21 cellular contexts compared by ENCODE assay signal in the genomic region with DNA sequence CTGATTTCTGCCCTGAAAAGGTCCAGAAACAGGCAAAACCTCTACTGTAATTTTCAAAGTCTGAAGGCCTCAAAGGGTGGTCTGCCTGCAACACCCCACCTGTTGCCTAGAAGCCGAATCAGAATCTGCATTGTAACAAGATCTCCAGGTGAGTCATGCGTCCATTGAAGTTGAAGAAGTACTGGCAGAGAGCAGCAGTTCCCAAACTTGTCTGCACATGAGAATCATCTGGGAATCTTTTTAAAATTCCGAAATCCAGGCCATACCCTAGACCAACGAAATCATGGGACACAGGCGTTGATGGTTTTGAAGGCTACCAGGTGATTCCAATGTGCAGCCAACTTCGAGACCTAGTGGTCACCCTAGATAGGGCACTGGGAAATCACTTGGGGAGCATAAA. TPM values are rescaled to one million over a fixed set of nuclear protein-coding genes. Genes with fewer than 3 reads are reported as not detected.
"Had no signal": no experiment of that assay in that cellular context is flagged by ENCODE, and none has a peak within 500 bp of the region (broad histone marks: within the 10 kb centered on the region; RNA-seq: fewer than 3 reads in every experiment).

No MANE protein-coding gene starts in this region.

- ATAC-seq: activated CD8-positive, alpha-beta T cell treated with anti-CD3 and anti-CD28 coated beads, Interleukin-2, amount 10 ng/mL, durations not matched to agents 7 days and 5 days; WTC11 had no signal

- H3K4me2 ChIP-seq: KMS-11 had no signal

- H3K9me3 ChIP-seq: MG63 had no signal

- H3K36me3 Mint-ChIP-seq: activated naive CD4-positive, alpha-beta T cell treated with anti-CD3 and anti-CD28 coated beads, Interleukin-2, amount 50 U/mL, for 24 hours; WTC11 had no signal

- H3K4me3 ChIP-seq: MG63 had no signal

- H3K4me3 Mint-ChIP-seq: activated CD8-positive, alpha-beta T cell treated with anti-CD3 and anti-CD28 coated beads, Interleukin-2, amount 10 ng/mL, durations not matched to agents 7 days and 5 days; activated naive CD4-positive, alpha-beta T cell treated with anti-CD3 and anti-CD28 coated beads, Interleukin-2, amount 50 U/mL, for 24 hours; activated T-cell treated with anti-CD3 and anti-CD28 coated beads, Interleukin-2, amount 50 U/mL, for 24 hours; activated T-helper 1 cell treated with anti-CD3 and anti-CD28 coated beads, Interleukin-12 subunit alpha, Interleukin-12 subunit beta, Interleukin-2, Interleukin-4 antibody, amounts not matched to agents 30 ng/mL and 10 ng/mL and 1 ng/mL, durations not matched to agents 14 hours and 24 hours and 36 hours; central memory CD8-positive, alpha-beta T cell; T-helper 17 cell; WTC11 had no signal

- H3K36me3 ChIP-seq: MG63 had no signal

- FAIRE-seq: RCC 7860 had no signal

- H3K27ac ChIP-seq: KMS-11 had no signal

- DNase-seq: activated CD4-positive, alpha-beta T cell treated with anti-CD3 and anti-CD28 coated beads for 48 hours; activated CD4-positive, alpha-beta T cell treated with anti-CD3 and anti-CD28 coated beads, Interleukin-2, amount 50 U/mL, for 4 hours; activated CD4-positive, CD25-positive, alpha-beta regulatory T cell treated with anti-CD3 and anti-CD28 coated beads, Interleukin-2, amount 50 U/mL, for 72 hours; activated effector memory CD4-positive, alpha-beta T cell treated with Interleukin-2 at 50 U/mL for 16 hours; activated naive CD4-positive, alpha-beta T cell; activated T-cell treated with anti-CD3 and anti-CD28 coated beads, Interleukin-2, amount 50 U/mL, for 24 hours; aorta; MG63; NCI-H1105; NCI-H1436; NCI-H2029 treated with DMSO at 0.1 percent for 48 hours; NCI-H524; T-helper 17 cell; T-helper 9 cell had no signal

- H3K9ac ChIP-seq: KMS-11 had no signal

- H3K27ac Mint-ChIP-seq: activated CD8-positive, alpha-beta T cell treated with anti-CD3 and anti-CD28 coated beads, Interleukin-2, amount 10 ng/mL, durations not matched to agents 7 days and 5 days; activated naive CD4-positive, alpha-beta T cell treated with anti-CD3 and anti-CD28 coated beads, Interleukin-2, amount 50 U/mL, for 24 hours; activated T-cell treated with anti-CD3 and anti-CD28 coated beads, Interleukin-2, amount 50 U/mL, for 24 hours; activated T-helper 1 cell treated with anti-CD3 and anti-CD28 coated beads, Interleukin-12 subunit alpha, Interleukin-12 subunit beta, Interleukin-2, Interleukin-4 antibody, amounts not matched to agents 30 ng/mL and 10 ng/mL and 1 ng/mL, durations not matched to agents 14 hours and 24 hours and 36 hours; T-helper 17 cell; WTC11 had no signal

- H3K9me3 Mint-ChIP-seq: activated naive CD4-positive, alpha-beta T cell treated with anti-CD3 and anti-CD28 coated beads, Interleukin-2, amount 50 U/mL, for 24 hours; activated T-cell treated with anti-CD3 and anti-CD28 coated beads, Interleukin-2, amount 50 U/mL, for 24 hours; activated T-helper 1 cell treated with anti-CD3 and anti-CD28 coated beads, Interleukin-12 subunit alpha, Interleukin-12 subunit beta, Interleukin-2, Interleukin-4 antibody, amounts not matched to agents 30 ng/mL and 10 ng/mL and 1 ng/mL, durations not matched to agents 14 hours and 24 hours and 36 hours; central memory CD8-positive, alpha-beta T cell; WTC11 had no signal

RNA-seq across cellular contexts. Expression of gene ACOD1, which starts 27.6 kb away (rescaled TPM):
- total RNA-seq: activated CD8-positive, alpha-beta T cell treated with anti-CD3 and anti-CD28 coated beads, Interleukin-2, amount 10 ng/mL, durations not matched to agents 7 days and 5 days; activated T-helper 1 cell treated with anti-CD3 and anti-CD28 coated beads, Interleukin-12 subunit alpha, Interleukin-12 subunit beta, Interleukin-2, Interleukin-4 antibody, amounts not matched to agents 30 ng/mL and 10 ng/mL and 1 ng/mL, durations not matched to agents 14 hours and 24 hours and 36 hours; aorta; T-helper 17 cell; WTC11 had no signal
- polyA plus RNA-seq: aorta had no signal
